Comparison of ENCODE assay signal across 1 cellular context in genomic region chr3:172039352-172040077, GRCh38.
TF ChIP-seq lines count a peak whose summit lies in the region.

TSS of gene FNDC3B (plus strand) at chr3:172039578. CDS start at chr3:172112480, 72,902 bp downstream.

TF ChIP-seq in WTC11, 78 proteins besides CTCF, POLR2A, EP300 and RAD21 (continued from another document):
- TF ChIP-seq ZNF512 (CRISPR knock-in tag; IDR thresholded peaks at IDR 0.05; ENCODE audit: borderline replicate concordance) = no peak
- TF ChIP-seq CBFB (CRISPR knock-in tag; IDR thresholded peaks at IDR 0.05; ENCODE audit: low read depth) = 0 out of 2 replicates have a peak, but pooled peaks have one; percentile 28
- TF ChIP-seq SMAD3 (CRISPR knock-in tag; IDR thresholded peaks at IDR 0.05; ENCODE audit: borderline replicate concordance) = peak; percentile 38; the same call in 1 of the 2 replicates
- no peak for TF ChIP-seq RORB (CRISPR knock-in tag; IDR thresholded peaks at IDR 0.05)
- TF ChIP-seq CREM (CRISPR knock-in tag; IDR thresholded peaks at IDR 0.05) = 0 out of 2 replicates have a peak, but pooled peaks have one; percentile 42
- TF ChIP-seq FOXK1 (CRISPR knock-in tag; IDR thresholded peaks at IDR 0.05) = peak; percentile 39
- TF ChIP-seq ATF1 (CRISPR knock-in tag; IDR thresholded peaks at IDR 0.05) = no peak
- peak; percentile 98 for TF ChIP-seq SP1 (CRISPR knock-in tag; conservative IDR thresholded peaks at IDR 0.05)
- TF ChIP-seq TEAD1 (CRISPR knock-in tag; IDR thresholded peaks at IDR 0.05) = peak; percentile 62
- no peak for TF ChIP-seq IRF1 (CRISPR knock-in tag; IDR thresholded peaks at IDR 0.05)
- no peak for TF ChIP-seq ZNF532 (CRISPR knock-in tag; IDR thresholded peaks at IDR 0.05; ENCODE audit: borderline replicate concordance)
- no peak for TF ChIP-seq ZNF281 (CRISPR knock-in tag; IDR thresholded peaks at IDR 0.05)
TF ChIP-seq in WTC11: peak in this region for 16.
